In genomic region chr3:151509468-151510135, GRCh38 we compare ENCODE assay signal across 1 cellular context. TPM values are rescaled to one million over a fixed set of nuclear protein-coding genes. Genes with fewer than 3 reads are reported as not detected.
"Had no signal": no experiment of that assay in that cellular context is flagged by ENCODE, and none has a peak within 500 bp of the region (broad histone marks: within the 10 kb centered on the region; RNA-seq: fewer than 3 reads in every experiment).

No MANE protein-coding gene starts in this region.

RNA-seq across cellular contexts. Expression of gene IGSF10, which starts 48.7 kb away (rescaled TPM):
- total RNA-seq: MCF 10A had no signal
